ENCODE assay signal across 8 cellular contexts in genomic region chr6:56693246-56693607, GRCh38. TPM values are rescaled to one million over a fixed set of nuclear protein-coding genes. Genes with fewer than 3 reads are reported as not detected.
DNase-seq lines count a peak whose midpoint lies in the region; ATAC-seq and TF ChIP-seq lines count a peak whose summit lies in the region.

No MANE protein-coding gene starts in this region.

- H3K4me3 Mint-ChIP-seq in progenitor cell of endocrine pancreas (ENCODE audit: low read depth): no peak overlapping the region

- peak overlapping the region; percentile 18 to 87 (median 80) for H3K27ac ChIP-seq in Peyer's patch
- peak overlapping the region; percentile 91 for H3K27ac ChIP-seq in psoas muscle

- H3K4me1 Mint-ChIP-seq in progenitor cell of endocrine pancreas (ENCODE audit: low read depth): peaks cover 8% of the 10 kb centered on the region

- intact Hi-C loops in psoas muscle (cut with DNase I): loop anchor here (5.0 kb wide), 1 partner anchor 36 kb away; no protein-coding TSS in a partner anchor

- H3K9me3 ChIP-seq in Peyer's patch (no peaks in the 10 kb centered on the region), psoas muscle (no peaks in the 10 kb centered on the region)

- H3K27me3 ChIP-seq in Peyer's patch (no peaks in the 10 kb centered on the region), psoas muscle (ENCODE audit: insufficient read depth in 3 of 3, low read length in 2 of 3) (no peaks in the 10 kb centered on the region)

- no peaks in the 10 kb centered on the region for H3K27me3 Mint-ChIP-seq in progenitor cell of endocrine pancreas

- peak overlapping the region in 3 of 4 donors; percentile 5 to 47 (median 42) for H3K4me3 ChIP-seq in Peyer's patch
- peak overlapping the region; percentile 63 for H3K4me3 ChIP-seq in psoas muscle

- 18 to 25% (median 19%) methylated on average over 5 of the region's 5 CpGs for WGBS in psoas muscle, 3 donors

- H3K27ac Mint-ChIP-seq in progenitor cell of endocrine pancreas: no peak overlapping the region

- DNase-seq in DMS153 (lab: John Stamatoyannopoulos, UW): peak; percentile 33
- DNase-seq in Peyer's patch: peak; percentile 31 to 88 (median 85)
- peak; percentile 65 for DNase-seq in fibroblast of the conjunctiva (ENCODE audit: low read depth)
- DNase-seq in psoas muscle: peak; percentile 90 to 95
- no peak for DNase-seq in progenitor cell of endocrine pancreas (ENCODE audit: low spot score, unreplicated experiment)
- DNase-seq in germinal center (ENCODE audit: low spot score): no peak
- no peak for DNase-seq in stimulated activated naive CD8-positive, alpha-beta T cell treated with anti-CD3 and anti-CD28 coated beads, Interleukin-15, Interleukin-2, amounts not matched to agents 100 U/mL and 50 U/mL, for 24 hours
- no peak for DNase-seq in NCI-H128 (lab: John Stamatoyannopoulos, UW; ENCODE audit: unreplicated experiment)

- H3K36me3 ChIP-seq in Peyer's patch (no peaks in the 10 kb centered on the region), psoas muscle (ENCODE audit: insufficient read depth in 1 of 2, low read depth in 1 of 2) (peaks cover 0 to 5% of the 10 kb centered on the region in 2 donors)

- peaks cover 9% of the 10 kb centered on the region for H3K36me3 Mint-ChIP-seq in progenitor cell of endocrine pancreas (ENCODE audit: insufficient read depth)

- peak; percentile 80 to 91 (median 88) for ATAC-seq in psoas muscle
- ATAC-seq in stimulated activated naive CD8-positive, alpha-beta T cell treated with anti-CD3 and anti-CD28 coated beads, Interleukin-15, Interleukin-2, amounts not matched to agents 100 U/mL and 50 U/mL, for 24 hours: no peak

- TF ChIP-seq CTCF in Peyer's patch (IDR thresholded peaks at IDR 0.05) (peak in 1 of 6 experiments; percentile 6), psoas muscle (IDR thresholded peaks at IDR 0.05) (no peak), progenitor cell of endocrine pancreas (IDR thresholded peaks at IDR 0.05; ENCODE audit: unreplicated experiment) (no peak)

- peaks cover 0 to 6% (median 0%) of the 10 kb centered on the region in 4 donors for H3K4me1 ChIP-seq in Peyer's patch
- H3K4me1 ChIP-seq in psoas muscle: peaks cover 40% of the 10 kb centered on the region

- TF ChIP-seq POLR2A in Peyer's patch (IDR thresholded peaks at IDR 0.05): peak; percentile 72 to 86

- H3K9me3 Mint-ChIP-seq in progenitor cell of endocrine pancreas (ENCODE audit: low read depth): no peaks in the 10 kb centered on the region

RNA-seq across cellular contexts. Expression of gene DST, which starts 50.5 kb away (rescaled TPM):
- total RNA-seq in Peyer's patch (100 to 1,000 TPM; 243 to 320 (median 285) TPM), psoas muscle (100 to 1,000 TPM; 109 to 341 (median 305) TPM), progenitor cell of endocrine pancreas (151 and 167 TPM in 2 replicates)
- polyA plus RNA-seq in psoas muscle: 10 to 100 TPM; 58.3 to 66.9 (median 63.5) TPM

Comparison
In these comparisons a context has a peak if more than half of its experiments do, and no peak if none do; other contexts are left out.
1. DNase-seq: peak in DMS153 (single experiment), Peyer's patch (3 of 3), fibroblast of the conjunctiva (single experiment) and psoas muscle (2 of 2); none in progenitor cell of endocrine pancreas (single experiment), germinal center (single experiment), stimulated activated naive CD8-positive, alpha-beta T cell treated with anti-CD3 and anti-CD28 coated beads, Interleukin-15, Interleukin-2, amounts not matched to agents 100 U/mL and 50 U/mL, for 24 hours (single experiment) and NCI-H128 (single experiment).